35 cellular contexts compared by ENCODE assay signal in the genomic region with DNA sequence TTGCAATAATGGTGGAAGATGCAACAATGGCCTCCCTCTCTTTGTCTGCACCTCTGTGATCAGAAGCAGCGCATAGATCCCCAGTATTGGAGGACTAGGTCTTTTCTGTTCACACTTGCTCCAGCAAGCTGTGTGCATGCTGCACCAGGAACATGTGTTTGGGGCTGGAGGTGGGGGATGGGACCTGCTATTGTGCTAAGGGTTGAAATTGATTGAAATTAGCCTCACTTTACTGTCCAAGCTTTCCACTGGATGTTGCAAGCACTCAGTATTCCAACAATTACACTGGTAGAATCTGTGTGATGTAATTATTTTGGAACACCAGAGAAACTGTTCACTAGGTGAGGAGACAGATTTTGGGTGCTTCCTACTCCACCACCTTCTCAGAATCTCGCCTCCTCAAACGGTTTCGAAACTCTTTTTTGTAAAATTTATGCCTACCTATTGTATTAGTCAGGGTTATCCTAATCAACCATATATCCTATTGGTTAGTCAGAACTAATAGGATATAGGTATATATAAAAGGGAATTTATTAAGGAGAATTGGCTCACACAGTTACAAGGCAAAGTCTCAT.
"Had no signal": no experiment of that assay in that cellular context is flagged by ENCODE, and none has a peak within 500 bp of the region (broad histone marks: within the 10 kb centered on the region; RNA-seq: fewer than 3 reads in every experiment).

No MANE protein-coding gene starts in this region.

- H3K27ac ChIP-seq: brain microvascular endothelial cell, Peyer's patch, WERI-Rb-1 had no signal

- H3K4me3 ChIP-seq: MG63, Peyer's patch had no signal

- H3K27ac Mint-ChIP-seq: activated CD4-positive, alpha-beta memory T cell treated with anti-CD3 and anti-CD28 coated beads, Interleukin-2, amount 10 ng/mL, durations not matched to agents 7 days and 5 days; activated CD8-positive, alpha-beta memory T cell treated with anti-CD3 and anti-CD28 coated beads, Interleukin-2, amount 10 ng/mL, durations not matched to agents 7 days and 5 days; activated naive CD4-positive, alpha-beta T cell treated with anti-CD3 and anti-CD28 coated beads, Interleukin-2, amount 10 ng/mL, durations not matched to agents 7 days and 5 days; activated naive CD8-positive, alpha-beta T cell; activated naive CD8-positive, alpha-beta T cell treated with anti-CD3 and anti-CD28 coated beads, Interleukin-2, amount 50 U/mL, for 24 hours had no signal

- H3K27me3 Mint-ChIP-seq: activated CD4-positive, alpha-beta memory T cell treated with anti-CD3 and anti-CD28 coated beads, Interleukin-2, amount 10 ng/mL, durations not matched to agents 7 days and 5 days; activated CD8-positive, alpha-beta memory T cell treated with anti-CD3 and anti-CD28 coated beads, Interleukin-2, amount 10 ng/mL, durations not matched to agents 7 days and 5 days; activated naive CD4-positive, alpha-beta T cell treated with anti-CD3 and anti-CD28 coated beads, Interleukin-2, amount 10 ng/mL, durations not matched to agents 7 days and 5 days; activated naive CD8-positive, alpha-beta T cell; activated naive CD8-positive, alpha-beta T cell treated with anti-CD3 and anti-CD28 coated beads, Interleukin-2, amount 50 U/mL, for 24 hours had no signal

- H3K4me3 Mint-ChIP-seq: activated CD4-positive, alpha-beta memory T cell treated with anti-CD3 and anti-CD28 coated beads, Interleukin-2, amount 10 ng/mL, durations not matched to agents 7 days and 5 days; activated CD8-positive, alpha-beta memory T cell treated with anti-CD3 and anti-CD28 coated beads, Interleukin-2, amount 10 ng/mL, durations not matched to agents 7 days and 5 days; activated naive CD4-positive, alpha-beta T cell treated with anti-CD3 and anti-CD28 coated beads, Interleukin-2, amount 10 ng/mL, durations not matched to agents 7 days and 5 days; activated naive CD8-positive, alpha-beta T cell; activated naive CD8-positive, alpha-beta T cell treated with anti-CD3 and anti-CD28 coated beads, Interleukin-2, amount 50 U/mL, for 24 hours had no signal

- H3K4me1 ChIP-seq: Peyer's patch had no signal

- DNase-seq: activated CD4-positive, alpha-beta memory T cell treated with anti-CD3 and anti-CD28 coated beads, Interleukin-2, amount 10 ng/mL, durations not matched to agents 7 days and 5 days; activated CD4-positive, alpha-beta T cell treated with anti-CD3 and anti-CD28 coated beads for 1 hour; activated CD4-positive, alpha-beta T cell treated with anti-CD3 and anti-CD28 coated beads for 48 hours; activated CD4-positive, CD25-positive, alpha-beta regulatory T cell; activated CD8-positive, alpha-beta memory T cell treated with anti-CD3 and anti-CD28 coated beads for 24 hours; activated CD8-positive, alpha-beta memory T cell treated with anti-CD3 and anti-CD28 coated beads, Interleukin-2, amount 10 ng/mL, durations not matched to agents 7 days and 5 days; activated CD8-positive, alpha-beta memory T cell treated with anti-CD3 and anti-CD28 coated beads, Interleukin-2, amount 50 U/mL, for 48 hours; activated effector memory CD4-positive, alpha-beta T cell treated with Interleukin-2 at 50 U/mL for 16 hours; activated naive CD4-positive, alpha-beta T cell treated with anti-CD3 and anti-CD28 coated beads, Interleukin-2, amount 10 ng/mL, durations not matched to agents 7 days and 5 days; activated naive CD8-positive, alpha-beta T cell treated with anti-CD3 and anti-CD28 coated beads, Interleukin-2, amount 50 U/mL, for 24 hours; activated T-cell treated with anti-CD3 and anti-CD28 coated beads, Interleukin-2, amount 50 U/mL, for 48 hours; aorta; brain microvascular endothelial cell; Kasumi-1; KG1; MG63; NCI-H1048; NCI-H1105 treated with DMSO at 0.1 percent for 48 hours; NCI-H1436; NCI-H1694; NCI-H1930; NCI-H2081 treated with DMSO at 0.1 percent for 48 hours; NCI-H345; NCI-H524 treated with DMSO at 0.1 percent for 48 hours; NK-92 treated with Interleukin-12 subunit alpha and Interleukin-12 subunit beta, amount 100 ng/mL, for 24 hours; PC-3; Peyer's patch; RPMI8226; SIG-M5; T-helper 1 cell; T-helper 2 cell; T1000; WERI-Rb-1 had no signal

- H3K27me3 ChIP-seq: brain microvascular endothelial cell, MG63, Peyer's patch had no signal

- ATAC-seq: activated CD8-positive, alpha-beta memory T cell treated with anti-CD3 and anti-CD28 coated beads, Interleukin-2, amount 10 ng/mL, durations not matched to agents 7 days and 5 days; activated naive CD8-positive, alpha-beta T cell treated with anti-CD3 and anti-CD28 coated beads, Interleukin-2, amount 50 U/mL, for 24 hours; PC-3; SK-N-SH treated with all-trans-retinoic acid at 6 μM for 48 hours had no signal
